In genomic region chr13:71879129-71879535, GRCh38 we compare ENCODE assay signal across 8 cellular contexts. TPM values are rescaled to one million over a fixed set of nuclear protein-coding genes. Genes with fewer than 3 reads are reported as not detected.
DNase-seq lines count a peak whose midpoint lies in the region; ATAC-seq, FAIRE-seq and TF ChIP-seq lines count a peak whose summit lies in the region.

No MANE protein-coding gene starts in this region.

- H3K9ac ChIP-seq in Loucy (ENCODE audit: low read depth, low read length, poor library complexity, severe bottlenecking) = peak overlapping the region; percentile 59

- H3F3A ChIP-seq in Loucy (ENCODE audit: low read depth) = no peaks in the 10 kb centered on the region

- H3K36me3 ChIP-seq in Loucy (ENCODE audit: insufficient read depth, low read length) (no peaks in the 10 kb centered on the region), small intestine (ENCODE audit: control insufficient read depth in 2 of 2, insufficient read depth in 2 of 2, low read length in 2 of 2) (no peaks in the 10 kb centered on the region)
- no peaks in the 10 kb centered on the region for H3K36me3 ChIP-seq in CD8-positive, alpha-beta memory T cell (ENCODE audit: insufficient read depth, low read length)

- WGBS in small intestine, 3 donors = 1 to 8% (median 3%) methylated on average over 3 of the region's 3 CpGs

- H3K9me3 ChIP-seq in Loucy (ENCODE audit: insufficient read depth, low read depth, low read length) (no peaks in the 10 kb centered on the region), small intestine (ENCODE audit: control insufficient read depth, low read depth) (no peaks in the 10 kb centered on the region)
- no peaks in the 10 kb centered on the region for H3K9me3 ChIP-seq in CD8-positive, alpha-beta memory T cell (ENCODE audit: low read length)

- TF ChIP-seq CTCF in HFF-Myc (IDR thresholded peaks at IDR 0.05; ENCODE audit: low read depth, low read length, missing control alignments) (peak; percentile 54), Loucy (conservative IDR thresholded peaks at IDR 0.05; ENCODE audit: low read length) (peak; percentile 84)

- H3K4me3 Mint-ChIP-seq in activated naive CD4-positive, alpha-beta T cell treated with anti-CD3 and anti-CD28 coated beads, Interleukin-2, amount 10 ng/mL, durations not matched to agents 7 days and 5 days = no peak overlapping the region
- H3K4me3 Mint-ChIP-seq in CD8-positive, alpha-beta memory T cell = no peak overlapping the region

- H3K4me1 ChIP-seq in Loucy (ENCODE audit: insufficient read depth, low read length, poor library complexity, severe bottlenecking) = peaks cover 26% of the 10 kb centered on the region
- no peaks in the 10 kb centered on the region for H3K4me1 ChIP-seq in small intestine (ENCODE audit: control insufficient read depth in 2 of 2, insufficient read depth in 1 of 2, low read depth in 1 of 2, low read length in 1 of 2)
- no peaks in the 10 kb centered on the region for H3K4me1 ChIP-seq in CD8-positive, alpha-beta memory T cell (ENCODE audit: insufficient read depth, low read length)

- peaks cover 2% of the 10 kb centered on the region for H3K4me1 Mint-ChIP-seq in activated naive CD4-positive, alpha-beta T cell treated with anti-CD3 and anti-CD28 coated beads, Interleukin-2, amount 10 ng/mL, durations not matched to agents 7 days and 5 days
- no peaks in the 10 kb centered on the region for H3K4me1 Mint-ChIP-seq in CD8-positive, alpha-beta memory T cell

- peaks cover 0 to 4% of the 10 kb centered on the region in 2 donors for H3K9me3 Mint-ChIP-seq in activated naive CD4-positive, alpha-beta T cell treated with anti-CD3 and anti-CD28 coated beads, Interleukin-2, amount 50 U/mL, for 72 hours
- no peaks in the 10 kb centered on the region for H3K9me3 Mint-ChIP-seq in activated naive CD4-positive, alpha-beta T cell treated with anti-CD3 and anti-CD28 coated beads, Interleukin-2, amount 10 ng/mL, durations not matched to agents 7 days and 5 days
- H3K9me3 Mint-ChIP-seq in CD8-positive, alpha-beta memory T cell = peaks cover 0 to 10% (median 3%) of the 10 kb centered on the region in 5 donors

- no peaks in the 10 kb centered on the region for H4K20me1 ChIP-seq in Loucy (ENCODE audit: insufficient read depth, low read length, poor library complexity, severe bottlenecking)

- H3K79me2 ChIP-seq in Loucy (ENCODE audit: insufficient read depth, low read length) = no peaks in the 10 kb centered on the region

- POLR2A ChIA-PET in CD8-positive, alpha-beta memory T cell (lab: Charles Lee) = no interaction called here

- no peak for DNase-seq in activated naive CD4-positive, alpha-beta T cell treated with anti-CD3 and anti-CD28 coated beads, Interleukin-2, amount 50 U/mL, for 72 hours (ENCODE audit: low spot score in 2 of 2)
- no peak for DNase-seq in activated naive CD4-positive, alpha-beta T cell treated with anti-CD3 and anti-CD28 coated beads, Interleukin-2, amount 10 ng/mL, durations not matched to agents 7 days and 5 days
- DNase-seq in HFF-Myc (ENCODE audit: extremely low read depth, low read depth) (peak; percentile 22), globus pallidus (ENCODE audit: low spot score) (peak; percentile 34), small intestine (peak; percentile 75)
- no peak for DNase-seq in CD8-positive, alpha-beta memory T cell

- H3K4me3 ChIP-seq in HFF-Myc (replicated peaks; ENCODE audit: low read depth, low read length) = no peak overlapping the region
- H3K4me3 ChIP-seq in Loucy (ENCODE audit: low read length, poor library complexity, severe bottlenecking) = peak overlapping the region; percentile 67
- H3K4me3 ChIP-seq in small intestine (ENCODE audit: low read depth in 1 of 2, low read length in 2 of 2) = no peak overlapping the region
- H3K4me3 ChIP-seq in CD8-positive, alpha-beta memory T cell (ENCODE audit: low read length) = no peak overlapping the region

- CTCF ChIA-PET in activated naive CD4-positive, alpha-beta T cell treated with anti-CD3 and anti-CD28 coated beads, Interleukin-2, amount 10 ng/mL, durations not matched to agents 7 days and 5 days (lab: Charles Lee) = interaction anchor here (0.6 to 1.6 kb wide), 8 partner anchors 11 to 918 kb away, joined by 3 to 5 read pairs (median 4); no protein-coding TSS in a partner anchor
- CTCF ChIA-PET in CD8-positive, alpha-beta memory T cell (lab: Charles Lee) = no interaction called here

- H3K27ac Mint-ChIP-seq in activated naive CD4-positive, alpha-beta T cell treated with anti-CD3 and anti-CD28 coated beads, Interleukin-2, amount 50 U/mL, for 72 hours = no peak overlapping the region
- H3K27ac Mint-ChIP-seq in activated naive CD4-positive, alpha-beta T cell treated with anti-CD3 and anti-CD28 coated beads, Interleukin-2, amount 10 ng/mL, durations not matched to agents 7 days and 5 days = no peak overlapping the region
- H3K27ac Mint-ChIP-seq in CD8-positive, alpha-beta memory T cell = no peak overlapping the region

- H3K36me3 Mint-ChIP-seq in activated naive CD4-positive, alpha-beta T cell treated with anti-CD3 and anti-CD28 coated beads, Interleukin-2, amount 50 U/mL, for 72 hours = no peaks in the 10 kb centered on the region
- no peaks in the 10 kb centered on the region for H3K36me3 Mint-ChIP-seq in activated naive CD4-positive, alpha-beta T cell treated with anti-CD3 and anti-CD28 coated beads, Interleukin-2, amount 10 ng/mL, durations not matched to agents 7 days and 5 days
- no peaks in the 10 kb centered on the region for H3K36me3 Mint-ChIP-seq in CD8-positive, alpha-beta memory T cell

- H3K4me2 ChIP-seq in Loucy (ENCODE audit: low read depth, low read length, poor library complexity, severe bottlenecking) = peak overlapping the region; percentile 77

- no peaks in the 10 kb centered on the region for H3K27me3 ChIP-seq in Loucy (ENCODE audit: insufficient read depth, low read length, poor library complexity, severe bottlenecking)
- H3K27me3 ChIP-seq in small intestine (ENCODE audit: control insufficient read depth in 2 of 2, insufficient read depth in 2 of 2, low read length in 2 of 2) = no peaks in the 10 kb centered on the region
- H3K27me3 ChIP-seq in CD8-positive, alpha-beta memory T cell (ENCODE audit: insufficient read depth, low read length, poor library complexity, severe bottlenecking) = no peaks in the 10 kb centered on the region

- peak overlapping the region; percentile 95 for H2AFZ ChIP-seq in Loucy (ENCODE audit: low read length)

- H3K9me2 ChIP-seq in Loucy (replicated peaks; ENCODE audit: low read depth, low read length) = no peaks in the 10 kb centered on the region

- ATAC-seq in activated naive CD4-positive, alpha-beta T cell treated with anti-CD3 and anti-CD28 coated beads, Interleukin-2, amount 50 U/mL, for 72 hours = peak; percentile 56 to 69
- ATAC-seq in SK-N-SH treated with all-trans-retinoic acid at 6 μM for 48 hours = peak; percentile 90

- no peak overlapping the region for H3K27ac ChIP-seq in small intestine (ENCODE audit: low read depth in 1 of 2, low read length in 1 of 2)
- H3K27ac ChIP-seq in CD8-positive, alpha-beta memory T cell (ENCODE audit: low read depth, low read length) = no peak overlapping the region

- peak; percentile 88 for FAIRE-seq in small intestine (lab: Jason Lieb, UNC)

- no peaks in the 10 kb centered on the region for H3K27me3 Mint-ChIP-seq in activated naive CD4-positive, alpha-beta T cell treated with anti-CD3 and anti-CD28 coated beads, Interleukin-2, amount 10 ng/mL, durations not matched to agents 7 days and 5 days
- no peaks in the 10 kb centered on the region for H3K27me3 Mint-ChIP-seq in CD8-positive, alpha-beta memory T cell

TF ChIP-seq in SK-N-SH treated with all-trans-retinoic acid at 6 μM for 48 hours, 23 proteins besides CTCF, POLR2A, EP300 and RAD21 (continues in another document):
- TF ChIP-seq ZNF565 (CRISPR knock-in tag; conservative IDR thresholded peaks at IDR 0.05; ENCODE audit: low read depth) = no peak
- no peak for TF ChIP-seq ZFP3 (CRISPR knock-in tag; IDR thresholded peaks at IDR 0.05)
- TF ChIP-seq OSR1 (CRISPR knock-in tag; IDR thresholded peaks at IDR 0.05) = no peak
- TF ChIP-seq ISL1 (CRISPR knock-in tag; IDR thresholded peaks at IDR 0.05) = no peak
- TF ChIP-seq PPARA (CRISPR knock-in tag; IDR thresholded peaks at IDR 0.05; ENCODE audit: borderline replicate concordance) = no peak
- no peak for TF ChIP-seq PATZ1 (CRISPR knock-in tag; IDR thresholded peaks at IDR 0.05; ENCODE audit: borderline replicate concordance)
- no peak for TF ChIP-seq ZC3H10 (CRISPR knock-in tag; IDR thresholded peaks at IDR 0.05)
- no peak for TF ChIP-seq SNAI2 (CRISPR knock-in tag; IDR thresholded peaks at IDR 0.05)
- no peak for TF ChIP-seq ARNTL (CRISPR knock-in tag; IDR thresholded peaks at IDR 0.05; ENCODE audit: borderline replicate concordance, low read depth)
- TF ChIP-seq ZFP30 (CRISPR knock-in tag; IDR thresholded peaks at IDR 0.05) = no peak

RNA-seq across cellular contexts. Expression of gene DACH1, which starts 12.1 kb away (rescaled TPM):
- total RNA-seq in activated naive CD4-positive, alpha-beta T cell treated with anti-CD3 and anti-CD28 coated beads, Interleukin-2, amount 50 U/mL, for 72 hours = not detected
- polyA plus RNA-seq in small intestine = 1 to 10 TPM; 1.8 to 6.5 (median 2.2) TPM
- not detected for total RNA-seq in CD8-positive, alpha-beta memory T cell
- not detected for polyA plus RNA-seq in CD8-positive, alpha-beta memory T cell

Comparison
In these comparisons a context has a peak if more than half of its experiments do, and no peak if none do; other contexts are left out.
1. DNase-seq: peak in HFF-Myc (single experiment), globus pallidus (single experiment) and small intestine (single experiment); none in activated naive CD4-positive, alpha-beta T cell treated with anti-CD3 and anti-CD28 coated beads, Interleukin-2, amount 50 U/mL, for 72 hours (0 of 2), activated naive CD4-positive, alpha-beta T cell treated with anti-CD3 and anti-CD28 coated beads, Interleukin-2, amount 10 ng/mL, durations not matched to agents 7 days and 5 days (single experiment) and CD8-positive, alpha-beta memory T cell (0 of 5).